Comparison of ENCODE assay signal across 20 cellular contexts in the genomic region with DNA sequence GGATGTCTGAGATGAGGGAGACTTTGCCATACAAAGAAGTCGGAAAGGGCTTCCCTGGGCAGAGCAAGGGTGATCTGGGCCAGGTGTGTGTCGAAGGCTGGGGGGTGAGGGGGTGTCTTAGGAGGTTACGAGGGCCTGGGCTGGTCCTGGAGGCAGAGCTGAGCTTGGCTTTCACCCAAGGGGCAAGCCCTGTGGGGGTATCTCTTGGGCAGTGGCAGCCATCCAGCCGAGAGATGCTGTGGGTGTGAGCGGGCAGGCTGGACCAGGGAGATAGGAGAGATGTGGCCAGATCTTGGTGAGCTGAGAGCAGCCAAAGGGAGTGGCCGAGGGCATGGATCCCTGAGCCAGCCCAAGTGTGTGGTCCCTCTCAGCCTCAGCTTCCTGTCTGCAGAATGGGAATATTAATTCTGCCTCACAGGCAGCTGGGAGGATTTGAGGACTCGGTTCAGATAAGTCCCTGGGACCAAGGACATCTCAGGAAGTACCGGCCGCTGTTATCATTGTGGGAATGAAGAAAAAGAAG. TPM values are rescaled to one million over a fixed set of nuclear protein-coding genes. Genes with fewer than 3 reads are reported as not detected.
A peak's percentile ranks its signal among the peaks of the same experiment; 100 is the strongest.
DNase-seq lines count a peak whose midpoint lies in the region; ATAC-seq and TF ChIP-seq lines count a peak whose summit lies in the region.
"Had no signal": no experiment of that assay in that cellular context is flagged by ENCODE, and none has a peak within 500 bp of the region (broad histone marks: within the 10 kb centered on the region; RNA-seq: fewer than 3 reads in every experiment).

No MANE protein-coding gene starts in this region.

- H3K27me3 Mint-ChIP-seq in activated T-helper 1 cell treated with anti-CD3 and anti-CD28 coated beads, Interleukin-12 subunit alpha, Interleukin-12 subunit beta, Interleukin-2, Interleukin-4 antibody, amounts not matched to agents 30 ng/mL and 10 ng/mL and 1 ng/mL, durations not matched to agents 14 hours and 24 hours and 36 hours (ENCODE audit: insufficient read depth): no peaks in the 10 kb centered on the region

- no peak for ATAC-seq in activated naive CD4-positive, alpha-beta T cell treated with anti-CD3 and anti-CD28 coated beads, Interleukin-2, amount 50 U/mL, for 72 hours
- ATAC-seq in HG02840 (IDR thresholded peaks at IDR 0.05; ENCODE audit: low FRiP score, unreplicated experiment) (no peak), GM18861 (IDR thresholded peaks at IDR 0.05; ENCODE audit: unreplicated experiment) (no peak)
- ATAC-seq: effector memory CD8-positive, alpha-beta T cell; foreskin keratinocyte had no signal

- H3K27me3 ChIP-seq in thyroid gland: no peaks in the 10 kb centered on the region
- H3K27me3 ChIP-seq: right lobe of liver had no signal

- peak; percentile 5 for DNase-seq in activated naive CD4-positive, alpha-beta T cell treated with anti-CD3 and anti-CD28 coated beads, Interleukin-2, amount 50 U/mL, for 16 hours
- DNase-seq in activated naive CD4-positive, alpha-beta T cell treated with anti-CD3 and anti-CD28 coated beads, Interleukin-2, amount 50 U/mL, for 72 hours (ENCODE audit: low spot score in 2 of 2): no peak
- no peak for DNase-seq in activated T-helper 1 cell treated with anti-CD3 and anti-CD28 coated beads, Interleukin-12 subunit alpha, Interleukin-12 subunit beta, Interleukin-2, Interleukin-4 antibody, amounts not matched to agents 30 ng/mL and 10 ng/mL and 1 ng/mL, durations not matched to agents 14 hours and 24 hours and 36 hours (ENCODE audit: low spot score)
- DNase-seq in kidney glomerular epithelial cell (lab: John Stamatoyannopoulos, UW): peak; percentile 65
- DNase-seq in thyroid gland: peak; percentile 32 to 34
- no peak for DNase-seq in GDM1 (lab: John Stamatoyannopoulos, UW)
- DNase-seq: activated naive CD4-positive, alpha-beta T cell; effector memory CD8-positive, alpha-beta T cell; foreskin keratinocyte; mammary epithelial cell; MV-4-11; NCI-H2107; NCI-H82; RPMI8226; stimulated activated CD4-positive, alpha-beta T cell treated with anti-CD3 and anti-CD28 coated beads, Interleukin-2, amount 100 ng/mL, for 48 hours; T-helper 2 cell had no signal

- no peak for TF ChIP-seq CTCF in thyroid gland (IDR thresholded peaks at IDR 0.05)

- intact Hi-C loops in activated T-helper 1 cell treated with anti-CD3 and anti-CD28 coated beads, Interleukin-12 subunit alpha, Interleukin-12 subunit beta, Interleukin-2, Interleukin-4 antibody, amounts not matched to agents 30 ng/mL and 10 ng/mL and 1 ng/mL, durations not matched to agents 14 hours and 24 hours and 36 hours (cut with micrococcal nuclease): no loop called here
- intact Hi-C loops in thyroid gland (cut with DNase I): no loop called here

- WGBS in thyroid gland, 2 donors: 53 to 69% methylated on average over 9 of the region's 9 CpGs

- no peak overlapping the region for H3K4me3 ChIP-seq in thyroid gland (replicated peaks in 1 of 3)
- H3K4me3 ChIP-seq: right lobe of liver had no signal

- peaks cover 66% of the 10 kb centered on the region for H3K4me1 Mint-ChIP-seq in activated T-helper 1 cell treated with anti-CD3 and anti-CD28 coated beads, Interleukin-12 subunit alpha, Interleukin-12 subunit beta, Interleukin-2, Interleukin-4 antibody, amounts not matched to agents 30 ng/mL and 10 ng/mL and 1 ng/mL, durations not matched to agents 14 hours and 24 hours and 36 hours (ENCODE audit: low read depth)

- H3K27ac ChIP-seq in thyroid gland: peak overlapping the region; percentile 86 to 93 (median 91)
- H3K27ac ChIP-seq: foreskin keratinocyte, right lobe of liver had no signal

- H3K27ac Mint-ChIP-seq in activated naive CD4-positive, alpha-beta T cell treated with anti-CD3 and anti-CD28 coated beads, Interleukin-2, amount 50 U/mL, for 72 hours: peak overlapping the region in 1 of 2 donors; percentile 62
- peak overlapping the region; percentile 76 for H3K27ac Mint-ChIP-seq in activated T-helper 1 cell treated with anti-CD3 and anti-CD28 coated beads, Interleukin-12 subunit alpha, Interleukin-12 subunit beta, Interleukin-2, Interleukin-4 antibody, amounts not matched to agents 30 ng/mL and 10 ng/mL and 1 ng/mL, durations not matched to agents 14 hours and 24 hours and 36 hours
- H3K27ac Mint-ChIP-seq: B cell; effector memory CD8-positive, alpha-beta T cell had no signal

- H3K36me3 Mint-ChIP-seq in activated naive CD4-positive, alpha-beta T cell treated with anti-CD3 and anti-CD28 coated beads, Interleukin-2, amount 50 U/mL, for 72 hours: peaks cover 0 to 3% of the 10 kb centered on the region in 2 donors
- H3K36me3 Mint-ChIP-seq in activated T-helper 1 cell treated with anti-CD3 and anti-CD28 coated beads, Interleukin-12 subunit alpha, Interleukin-12 subunit beta, Interleukin-2, Interleukin-4 antibody, amounts not matched to agents 30 ng/mL and 10 ng/mL and 1 ng/mL, durations not matched to agents 14 hours and 24 hours and 36 hours (ENCODE audit: low read depth): peaks cover 19% of the 10 kb centered on the region

- peaks cover 15 to 35% of the 10 kb centered on the region in 2 donors for H3K4me1 ChIP-seq in thyroid gland
- H3K4me1 ChIP-seq: right lobe of liver had no signal

- H3K4me3 Mint-ChIP-seq in activated T-helper 1 cell treated with anti-CD3 and anti-CD28 coated beads, Interleukin-12 subunit alpha, Interleukin-12 subunit beta, Interleukin-2, Interleukin-4 antibody, amounts not matched to agents 30 ng/mL and 10 ng/mL and 1 ng/mL, durations not matched to agents 14 hours and 24 hours and 36 hours: no peak overlapping the region
- H3K4me3 Mint-ChIP-seq: B cell; effector memory CD8-positive, alpha-beta T cell had no signal

- TF ChIP-seq POLR2A in thyroid gland (IDR thresholded peaks at IDR 0.05): no peak

- no peaks in the 10 kb centered on the region for H3K36me3 ChIP-seq in thyroid gland
- H3K36me3 ChIP-seq: right lobe of liver had no signal

- no peaks in the 10 kb centered on the region for H3K9me3 Mint-ChIP-seq in activated naive CD4-positive, alpha-beta T cell treated with anti-CD3 and anti-CD28 coated beads, Interleukin-2, amount 50 U/mL, for 72 hours
- H3K9me3 Mint-ChIP-seq in activated T-helper 1 cell treated with anti-CD3 and anti-CD28 coated beads, Interleukin-12 subunit alpha, Interleukin-12 subunit beta, Interleukin-2, Interleukin-4 antibody, amounts not matched to agents 30 ng/mL and 10 ng/mL and 1 ng/mL, durations not matched to agents 14 hours and 24 hours and 36 hours: no peaks in the 10 kb centered on the region
- H3K9me3 Mint-ChIP-seq: effector memory CD8-positive, alpha-beta T cell had no signal

- no peaks in the 10 kb centered on the region for H3K9me3 ChIP-seq in thyroid gland
- H3K9me3 ChIP-seq: right lobe of liver had no signal

RNA-seq across cellular contexts. Expression of a gene that starts 33.0 kb away (rescaled TPM):
- total RNA-seq in activated naive CD4-positive, alpha-beta T cell treated with anti-CD3 and anti-CD28 coated beads, Interleukin-2, amount 50 U/mL, for 72 hours: 10 to 100 TPM; 26.3 to 62.8 TPM
- 264 and 272 TPM in 2 replicates for total RNA-seq in activated T-helper 1 cell treated with anti-CD3 and anti-CD28 coated beads, Interleukin-12 subunit alpha, Interleukin-12 subunit beta, Interleukin-2, Interleukin-4 antibody, amounts not matched to agents 30 ng/mL and 10 ng/mL and 1 ng/mL, durations not matched to agents 14 hours and 24 hours and 36 hours
- 10 to 100 TPM in 3 of 4 donors, 1 to 10 TPM in 1; 5.6 to 19.3 (median 13.3) TPM for total RNA-seq in thyroid gland
- total RNA-seq: foreskin keratinocyte, mammary epithelial cell had no signal

Comparison
In these comparisons a context has a peak if more than half of its experiments do, and no peak if none do; other contexts are left out.
1. DNase-seq: peak in activated naive CD4-positive, alpha-beta T cell treated with anti-CD3 and anti-CD28 coated beads, Interleukin-2, amount 50 U/mL, for 16 hours (single experiment), kidney glomerular epithelial cell (single experiment) and thyroid gland (2 of 2); none in activated naive CD4-positive, alpha-beta T cell treated with anti-CD3 and anti-CD28 coated beads, Interleukin-2, amount 50 U/mL, for 72 hours (0 of 2), activated T-helper 1 cell treated with anti-CD3 and anti-CD28 coated beads, Interleukin-12 subunit alpha, Interleukin-12 subunit beta, Interleukin-2, Interleukin-4 antibody, amounts not matched to agents 30 ng/mL and 10 ng/mL and 1 ng/mL, durations not matched to agents 14 hours and 24 hours and 36 hours (single experiment) and GDM1 (single experiment).